Comparison of ENCODE assay signal across 8 cellular contexts in genomic region chr4:1490011-1490905, GRCh38.
"Had no signal": no experiment of that assay in that cellular context is flagged by ENCODE, and none has a peak within 500 bp of the region (broad histone marks: within the 10 kb centered on the region; RNA-seq: fewer than 3 reads in every experiment).

No MANE protein-coding gene starts in this region.

- H3K27me3 ChIP-seq: thyroid gland, vagina had no signal

- DNase-seq: activated CD4-positive, alpha-beta T cell treated with anti-CD3 and anti-CD28 coated beads, Interleukin-2, amount 10 ng/mL, durations not matched to agents 24 days and 14 days; esophagus squamous epithelium; foreskin fibroblast; glutamatergic neuron had no signal

- H3K4me1 ChIP-seq: esophagus squamous epithelium, thyroid gland, vagina had no signal

- H3K36me3 ChIP-seq: esophagus squamous epithelium, thyroid gland, vagina had no signal

- H3K4me3 ChIP-seq: esophagus squamous epithelium, thyroid gland, vagina had no signal

- H3K27ac ChIP-seq: esophagus squamous epithelium, thyroid gland, vagina had no signal

- H3K9me3 ChIP-seq: thyroid gland had no signal

- FAIRE-seq: bronchial epithelial cell, small intestine had no signal
